Comparison of ENCODE assay signal across 11 cellular contexts in genomic region chr9:37029776-37030590, GRCh38. TPM values are rescaled to one million over a fixed set of nuclear protein-coding genes. Genes with fewer than 3 reads are reported as not detected.
A peak's percentile ranks its signal among the peaks of the same experiment; 100 is the strongest.
DNase-seq lines count a peak whose midpoint lies in the region; ATAC-seq, FAIRE-seq and TF ChIP-seq lines count a peak whose summit lies in the region.
"Had no signal": no experiment of that assay in that cellular context is flagged by ENCODE, and none has a peak within 500 bp of the region (broad histone marks: within the 10 kb centered on the region; RNA-seq: fewer than 3 reads in every experiment).

No MANE protein-coding gene starts in this region.

- no peak for TF ChIP-seq RAD21 in GM12878 (IDR thresholded peaks at IDR 0.05; ENCODE audit: insufficient read depth, low read depth, low read length)

- no TSS peak for BruUV-seq in GM12878 (replicated peaks; lab: Mats Ljungman, UMichigan)

- DNase-seq in GM12865 (ENCODE audit: low read depth) (no peak), GM12878 (ENCODE audit: low read depth, low spot score) (no peak), heart left ventricle (no peak), islet precursor cell (no peak)
- DNase-seq in activated effector memory CD4-positive, alpha-beta T cell treated with Interleukin-2 at 50 U/mL for 16 hours, result no peak
- DNase-seq: immature natural killer cell had no signal

- H3K9me3 ChIP-seq in GM12878 (replicated peaks; ENCODE audit: control insufficient read depth, insufficient read depth, low read length) (no peaks in the 10 kb centered on the region), parathyroid adenoma (ENCODE audit: control insufficient read depth, low read length) (no peaks in the 10 kb centered on the region), heart left ventricle (no peaks in the 10 kb centered on the region)

- intact Hi-C loops in GM12878 (cut with micrococcal nuclease; ENCODE audit: unreplicated experiment), result loop anchor here (2.0 to 10.0 kb wide), 6 partner anchors 262 to 545 kb away; partner anchors contain the start of genes FBXO10 and ZBTB5
- intact Hi-C loops in heart left ventricle (cut with DNase I), result loop anchor here in 1 of 10 donors (10.0 kb wide), 1 partner anchor 55 kb away; no protein-coding TSS in a partner anchor

- no peak for TF ChIP-seq EP300 in GM12878 (IDR thresholded peaks at IDR 0.05; ENCODE audit: borderline replicate concordance in 1 of 2, control insufficient read depth in 1 of 2, low read depth in 2 of 2, low read length in 2 of 2)

- no peaks in the 10 kb centered on the region; the same call in 1 of the 2 replicates for H4K20me1 ChIP-seq in GM12878 (ENCODE audit: control insufficient read depth, insufficient read depth)

- ATAC-seq in HG02870 (IDR thresholded peaks at IDR 0.05; ENCODE audit: unreplicated experiment) (peak; percentile 3), GM12878 (peak; percentile 2), GM19328 (IDR thresholded peaks at IDR 0.05; ENCODE audit: unreplicated experiment) (no peak), heart left ventricle (no peak)

- under 1% methylated on average over 49 of the region's 51 CpGs for whole genome bisulfite sequencing in GM12878 (ENCODE audit: insufficient coverage, insufficient replicate concordance, low lambda C conversion rate, missing lambda C conversion rate)
- 3 to 7% (median 4%) methylated on average over 23 to 51 of the region's 51 CpGs for WGBS in heart left ventricle, 4 donors

- peak overlapping the region; percentile 87 for H3K4me3 ChIP-seq in GM12865 (ENCODE audit: low read depth, low read length)
- peak overlapping the region; percentile 96 for H3K4me3 ChIP-seq in GM12878
- H3K4me3 ChIP-seq in parathyroid adenoma (ENCODE audit: low read depth, low read length), result no peak overlapping the region
- H3K4me3 ChIP-seq in heart left ventricle, result peak overlapping the region in 1 of 12 donors; percentile 2

- H3K27ac ChIP-seq in GM12878 (ENCODE audit: control insufficient read depth, insufficient read depth) (peak overlapping the region; percentile 82), parathyroid adenoma (no peak overlapping the region), heart left ventricle (no peak overlapping the region)

- H3K4me1 ChIP-seq in GM12878 (ENCODE audit: control insufficient read depth, insufficient read depth, low read length) (peaks cover 17% of the 10 kb centered on the region), parathyroid adenoma (no peaks in the 10 kb centered on the region), heart left ventricle (peaks cover 10 to 60% (median 37%) of the 10 kb centered on the region in 12 donors)

- H3K9ac ChIP-seq in GM12878 (ENCODE audit: control insufficient read depth, insufficient read depth, low read length) (peak overlapping the region; percentile 88), parathyroid adenoma (no peak overlapping the region)

- H3K4me2 ChIP-seq in GM12878 (ENCODE audit: control insufficient read depth, insufficient read depth) (peak overlapping the region; percentile 80), parathyroid adenoma (ENCODE audit: low read length) (peak overlapping the region; percentile 8)

- SMC1A ChIA-PET in GM12878 (lab: Charles Lee; ENCODE audit: uncharacterized antibody, unreplicated experiment), result interaction anchor here (0.7 to 3.7 kb wide), 18 partner anchors 20 to 300 kb away, joined by 3 to 12 read pairs (median 4); partner anchors contain the start of gene ZCCHC7

- RAD21 ChIA-PET in GM12878 (lab: Charles Lee; ENCODE audit: unreplicated experiment), result interaction anchor here (0.6 to 15.2 kb wide), 13 partner anchors 20 to 272 kb away, joined by 3 to 175 read pairs (median 3); no protein-coding TSS in a partner anchor

- H2AFZ ChIP-seq in GM12878 (ENCODE audit: control insufficient read depth, low read depth, low read length) (peak overlapping the region; percentile 35), parathyroid adenoma (no peak overlapping the region)

- 0 out of 4 replicates have a peak, but pooled peaks cover 0 to 1% of the 10 kb centered on the region in 2 experiments for H3K36me3 ChIP-seq in GM12878 (ENCODE audit: control insufficient read depth in 2 of 2, insufficient read depth in 2 of 2, low read length in 1 of 2)
- no peaks in the 10 kb centered on the region for H3K36me3 ChIP-seq in parathyroid adenoma (ENCODE audit: control insufficient read depth, insufficient read depth, low read length)
- H3K36me3 ChIP-seq in heart left ventricle, result no peaks in the 10 kb centered on the region

- H3K79me2 ChIP-seq in GM12878 (ENCODE audit: control insufficient read depth, insufficient read depth, low read length), result peaks cover 100% of the 10 kb centered on the region
- H3K79me2 ChIP-seq in parathyroid adenoma, result no peaks in the 10 kb centered on the region

- TF ChIP-seq CTCF in GM12865 (IDR thresholded peaks at IDR 0.05; ENCODE audit: insufficient read depth, low read depth, low read length, missing control alignments), result no peak
- TF ChIP-seq CTCF in GM12878 (IDR thresholded peaks at IDR 0.05 in 2 of 3, conservative IDR thresholded peaks at IDR 0.05 in 1 of 3; ENCODE audit: control insufficient read depth in 2 of 3, extremely low read depth in 1 of 3, insufficient read depth in 1 of 3, low read depth in 3 of 3, low read length in 3 of 3), result no peak
- TF ChIP-seq CTCF in parathyroid adenoma (IDR thresholded peaks at IDR 0.05), result no peak
- TF ChIP-seq CTCF in heart left ventricle (IDR thresholded peaks at IDR 0.05), result no peak

- CTCF ChIA-PET in GM12878 (lab: Yijun Ruan, JAX), result interaction anchor here (1.0 to 3.0 kb wide), 12 partner anchors 21 to 300 kb away, joined by 3 to 16 read pairs (median 5); no protein-coding TSS in a partner anchor

- H3K27me3 ChIP-seq in GM12878 (replicated peaks in 1 of 2; ENCODE audit: control insufficient read depth in 2 of 2, insufficient read depth in 2 of 2, low read length in 1 of 2), result no peaks in the 10 kb centered on the region
- H3K27me3 ChIP-seq in parathyroid adenoma (ENCODE audit: control insufficient read depth, insufficient read depth, low read length), result peaks cover 4% of the 10 kb centered on the region
- H3K27me3 ChIP-seq in heart left ventricle, result peaks cover 89 to 100% (median 100%) of the 10 kb centered on the region in 9 donors

- TF ChIP-seq POLR2A in GM12878 (IDR thresholded peaks at IDR 0.05; ENCODE audit: low read depth, low read length) (no peak), heart left ventricle (IDR thresholded peaks at IDR 0.05) (no peak)

- POLR2A ChIA-PET in GM12878 (lab: Charles Lee), result interaction anchor here (0.7 to 19.3 kb wide), 8 partner anchors 10 to 436 kb away, joined by 3 to 354 read pairs (median 5); partner anchors contain the start of genes ZBTB5 and ZCCHC7

- FAIRE-seq in GM12878 (lab: Jason Lieb, UNC), result no peak

- in situ Hi-C loops in GM12878 (cut with MboI), result loop anchor here (5.0 kb wide), 3 partner anchors 153 to 272 kb away; no protein-coding TSS in a partner anchor

TF ChIP-seq in GM12878, 131 proteins besides CTCF, POLR2A, EP300 and RAD21 (continues in another document):
- TF ChIP-seq ZSCAN29 (IDR thresholded peaks at IDR 0.05), result no peak
- TF ChIP-seq ZBTB33 (IDR thresholded peaks at IDR 0.05), result no peak

RNA-seq across cellular contexts. Expression of gene PAX5, which starts 4.1 kb away (rescaled TPM):
- 196 and 209 TPM in 2 replicates for total RNA-seq in GM12878 (2013; cell fraction: nucleolus; rRNA removed)
- total RNA-seq in GM12878 (2014; rRNA removed) (45.7 and 45.9 TPM in 2 replicates), GM12878 (2014; rRNA removed; fragmentation: Illumina TruSeq; extraction: Trizol) (27.3 and 28.1 TPM in 2 replicates), GM12878 (2021) (118 and 123 TPM in 2 replicates), heart left ventricle (under 1 TPM in 3 of 9 donors, not detected in 6; 0.02 to 0.37 (median 0.14) TPM)
- polyA plus RNA-seq in GM12878 (2011; ENCODE audit: low read depth), result 24.5 TPM
- polyA plus RNA-seq in GM12878 (2011; rRNA removed) (12.7 and 23.6 TPM in 2 replicates), GM12878 (2014; fragmentation: Illumina TruSeq; extraction: Trizol) (29.9 and 48.1 TPM in 2 replicates), GM12878 (2014; fragmentation: Nextera tagmentation; extraction: Ambion mirVana) (1 to 10 TPM; 2.2 to 2.4 TPM), GM12878 (2014; rRNA removed) (36.8 and 44.5 TPM in 2 replicates), GM12878 (2016; fragmentation: Nextera tagmentation; extraction: Ambion mirVana) (10 to 100 TPM; 31.2 to 32.6 TPM), heart left ventricle (under 1 TPM in 1 of 2 donors, not detected in 1; 0.01 TPM)
- polyA plus RNA-seq in GM12878 (2011; cell fraction: cytosol; rRNA removed), result 26.7 and 29.9 TPM in 2 replicates
- 57.1 and 80.5 TPM in 2 replicates for polyA plus RNA-seq in GM12878 (2011; cell fraction: nucleus; rRNA removed)
- polyA plus RNA-seq in GM12878 (2012), result 41.7 and 47.1 TPM in 2 replicates
- 57.6 and 59.1 TPM in 2 replicates for polyA minus RNA-seq in GM12878 (2011; rRNA and poly(A)+ RNA removed)
- polyA minus RNA-seq in GM12878 (2011; cell fraction: cytosol; rRNA and poly(A)+ RNA removed), result 23.0 and 30.2 TPM in 2 replicates
- 66.4 and 122 TPM in 2 replicates for polyA minus RNA-seq in GM12878 (2011; cell fraction: nucleus; rRNA and poly(A)+ RNA removed)
- total RNA-seq: G401, progenitor cell of endocrine pancreas had no signal

Comparison
In these comparisons a context has a peak if more than half of its experiments do, and no peak if none do; other contexts are left out.
1. ATAC-seq: peak in HG02870 (single experiment) and GM12878 (single experiment); none in GM19328 (single experiment) and heart left ventricle (0 of 4).
2. RNA of gene PAX5, which starts 4.1 kb away (total RNA-seq): 27.3 to 209 TPM in GM12878; 0.02 to 0.37 TPM in heart left ventricle; every median in the first group is over 10 times any median in the second.